ENCODE assay signal across 23 cellular contexts in the genomic region with DNA sequence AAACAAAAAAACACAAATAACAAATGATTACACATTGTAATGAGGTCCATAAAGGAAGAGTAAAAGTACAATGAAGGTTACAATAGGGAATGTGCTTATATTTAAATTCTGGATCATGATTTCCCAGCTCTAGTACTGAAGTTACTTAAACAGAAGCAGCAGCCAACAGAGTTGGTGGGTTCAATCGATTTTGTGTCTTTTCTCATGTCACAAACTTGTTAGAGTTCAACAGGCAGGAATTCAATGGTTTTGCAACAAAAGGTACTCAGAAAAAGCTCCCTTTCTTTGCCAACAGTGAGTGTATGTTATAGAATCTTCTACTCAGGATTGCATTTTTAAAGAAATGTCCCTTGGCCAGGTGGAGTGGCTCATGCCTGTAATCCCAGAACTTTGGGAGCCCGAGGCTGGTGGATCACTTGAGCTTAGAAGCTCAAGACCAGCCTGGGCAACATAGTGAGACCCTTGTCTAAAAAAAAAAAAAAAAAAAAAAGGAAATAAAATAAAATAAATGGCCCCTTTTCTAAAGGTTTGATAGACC. TPM values are rescaled to one million over a fixed set of nuclear protein-coding genes. Genes with fewer than 3 reads are reported as not detected.
A peak's percentile ranks its signal among the peaks of the same experiment; 100 is the strongest.
DNase-seq lines count a peak whose midpoint lies in the region; ATAC-seq, FAIRE-seq and TF ChIP-seq lines count a peak whose summit lies in the region.
"Had no signal": no experiment of that assay in that cellular context is flagged by ENCODE, and none has a peak within 500 bp of the region (broad histone marks: within the 10 kb centered on the region; RNA-seq: fewer than 3 reads in every experiment).

No MANE protein-coding gene starts in this region.

- 64% methylated on average over 2 of the region's 2 CpGs for WGBS in K562 (ENCODE audit: insufficient coverage, low coverage, missing lambda C conversion rate)

- DNase-seq in activated naive CD4-positive, alpha-beta T cell treated with Interleukin-2 at 50 U/mL for 16 hours, result no peak
- DNase-seq in HuH-7.5 (ENCODE audit: low spot score) (peak; percentile 21), K562 (ENCODE audit: extremely low read depth in 1 of 4, low spot score in 3 of 4) (no peak), immature natural killer cell (no peak), DMS53 (lab: John Stamatoyannopoulos, UW) (no peak)
- DNase-seq in stimulated activated naive B cell treated with anti-CD40 and anti-IgM and Interleukin-4, amounts not matched to agents 10 μg/mL and 1 μg/mL and 100 μg/mL, for 72 hours, result no peak
- DNase-seq: cerebellar nuclear complex, H9, left ventricle myocardium inferior, NCI-H446, NCI-H774, occipital lobe, upper lobe of left lung had no signal

- peak overlapping the region; percentile 5 for H3K27ac Mint-ChIP-seq in activated naive CD4-positive, alpha-beta T cell treated with anti-CD3 and anti-CD28 coated beads, Interleukin-2, amount 50 U/mL, for 24 hours
- peak overlapping the region; percentile 93 for H3K27ac Mint-ChIP-seq in stimulated activated naive B cell treated with anti-CD40 and anti-IgM and Interleukin-4, amounts not matched to agents 10 μg/mL and 1 μg/mL and 100 μg/mL, for 72 hours
- no peak overlapping the region for H3K27ac Mint-ChIP-seq in immature natural killer cell
- H3K27ac Mint-ChIP-seq: brain, H9 had no signal

- H3K9ac ChIP-seq in K562 (ENCODE audit: insufficient read depth in 1 of 2, low read depth in 2 of 2, low read length in 2 of 2), result peak overlapping the region in 1 of 2 experiments; percentile 9; a peak in 1 of 4 replicates
- H3K9ac ChIP-seq: BLaER1 had no signal

- H3K9me1 ChIP-seq in K562 (ENCODE audit: control insufficient read depth, insufficient read depth, low read length), result no peaks in the 10 kb centered on the region

- peaks cover 8% of the 10 kb centered on the region for H3K36me3 ChIP-seq in K562 (ENCODE audit: control insufficient read depth, insufficient read depth, low read length)
- H3K36me3 ChIP-seq: BLaER1, left ventricle myocardium inferior, upper lobe of left lung had no signal

- no peaks in the 10 kb centered on the region for H3K27me3 Mint-ChIP-seq in activated naive CD4-positive, alpha-beta T cell treated with anti-CD3 and anti-CD28 coated beads, Interleukin-2, amount 50 U/mL, for 24 hours
- H3K27me3 Mint-ChIP-seq in stimulated activated naive B cell treated with anti-CD40 and anti-IgM and Interleukin-4, amounts not matched to agents 10 μg/mL and 1 μg/mL and 100 μg/mL, for 72 hours, result no peaks in the 10 kb centered on the region
- H3K27me3 Mint-ChIP-seq in immature natural killer cell (ENCODE audit: low read depth in 3 of 3), result peaks cover 0 to 4% (median 0%) of the 10 kb centered on the region in 3 donors
- H3K27me3 Mint-ChIP-seq: brain had no signal

- H2AFZ ChIP-seq in K562 (ENCODE audit: low read depth, low read length), result no peak overlapping the region

- TF ChIP-seq POLR2A in K562 (conservative IDR thresholded peaks at IDR 0.05), result no peak

- H3K4me3 Mint-ChIP-seq in activated naive CD4-positive, alpha-beta T cell treated with anti-CD3 and anti-CD28 coated beads, Interleukin-2, amount 50 U/mL, for 24 hours, result peak overlapping the region; percentile 2
- peak overlapping the region; percentile 14 to 51 for H3K4me3 Mint-ChIP-seq in stimulated activated naive B cell treated with anti-CD40 and anti-IgM and Interleukin-4, amounts not matched to agents 10 μg/mL and 1 μg/mL and 100 μg/mL, for 72 hours
- H3K4me3 Mint-ChIP-seq in immature natural killer cell, result no peak overlapping the region
- H3K4me3 Mint-ChIP-seq: brain, H9, mesothelial cell of epicardium had no signal

- ATAC-seq in K562 (no peak), HG03196 (IDR thresholded peaks at IDR 0.05; ENCODE audit: unreplicated experiment) (no peak)
- no peak for ATAC-seq in stimulated activated naive B cell treated with anti-CD40 and anti-IgM and Interleukin-4, amounts not matched to agents 10 μg/mL and 1 μg/mL and 100 μg/mL, for 72 hours (replicated peaks)

- no peaks in the 10 kb centered on the region for H3K9me3 ChIP-seq in K562 (replicated peaks; ENCODE audit: control insufficient read depth, insufficient read depth, low read depth, low read length)
- H3K9me3 ChIP-seq: BLaER1, left ventricle myocardium inferior, upper lobe of left lung had no signal

- TF ChIP-seq RAD21 in K562 (CRISPR knock-in tag; conservative IDR thresholded peaks at IDR 0.05 in 1 of 2, IDR thresholded peaks at IDR 0.05 in 1 of 2), result no peak

- no peaks in the 10 kb centered on the region for H3K9me3 Mint-ChIP-seq in activated naive CD4-positive, alpha-beta T cell treated with anti-CD3 and anti-CD28 coated beads, Interleukin-2, amount 50 U/mL, for 24 hours
- peaks cover 4 to 5% of the 10 kb centered on the region in 2 donors for H3K9me3 Mint-ChIP-seq in stimulated activated naive B cell treated with anti-CD40 and anti-IgM and Interleukin-4, amounts not matched to agents 10 μg/mL and 1 μg/mL and 100 μg/mL, for 72 hours
- no peaks in the 10 kb centered on the region for H3K9me3 Mint-ChIP-seq in immature natural killer cell
- H3K9me3 Mint-ChIP-seq: H9; mesothelial cell of epicardium; naive thymus-derived CD4-positive, alpha-beta T cell had no signal

- H3K79me2 ChIP-seq in K562 (ENCODE audit: control insufficient read depth, insufficient read depth, low read length), result peaks cover 84% of the 10 kb centered on the region

- H3K4me3 ChIP-seq in K562, result no peak overlapping the region
- H3K4me3 ChIP-seq: BLaER1, left ventricle myocardium inferior, upper lobe of left lung had no signal

- TF ChIP-seq EP300 in K562 (IDR thresholded peaks at IDR 0.05; ENCODE audit: low read length), result no peak

- in situ Hi-C loops in K562 (cut with MboI), result no loop called here

- H4K20me1 ChIP-seq in K562 (replicated peaks; ENCODE audit: control insufficient read depth, insufficient read depth, low read length), result no peaks in the 10 kb centered on the region
- H4K20me1 ChIP-seq: BLaER1 had no signal

- no peaks in the 10 kb centered on the region for H3K27me3 ChIP-seq in K562 (ENCODE audit: control insufficient read depth in 2 of 2, insufficient read depth in 2 of 2, low read length in 2 of 2)
- H3K27me3 ChIP-seq: BLaER1, upper lobe of left lung had no signal

- peak overlapping the region; percentile 78; the same call in 1 of the 3 replicates for H3K27ac ChIP-seq in K562 (ENCODE audit: extremely low read depth, low read depth, low read length)
- H3K27ac ChIP-seq: BLaER1, left ventricle myocardium inferior, RWPE1 had no signal

- intact Hi-C loops in K562 (cut with micrococcal nuclease), result no loop called here

- peaks cover 3% of the 10 kb centered on the region for H3K36me3 Mint-ChIP-seq in activated naive CD4-positive, alpha-beta T cell treated with anti-CD3 and anti-CD28 coated beads, Interleukin-2, amount 50 U/mL, for 24 hours
- H3K36me3 Mint-ChIP-seq in stimulated activated naive B cell treated with anti-CD40 and anti-IgM and Interleukin-4, amounts not matched to agents 10 μg/mL and 1 μg/mL and 100 μg/mL, for 72 hours, result peaks cover 8 to 24% of the 10 kb centered on the region in 2 donors
- no peaks in the 10 kb centered on the region for H3K36me3 Mint-ChIP-seq in immature natural killer cell
- H3K36me3 Mint-ChIP-seq: brain, mesothelial cell of epicardium had no signal

- POLR2A ChIA-PET in K562 (lab: Yijun Ruan, JAX), result interaction anchor here (0.6 to 3.6 kb wide), 13 partner anchors 8 to 115 kb away, joined by 3 to 22 read pairs (median 5); no protein-coding TSS in a partner anchor

- FAIRE-seq in K562 (lab: Jason Lieb, UNC), result no peak
- FAIRE-seq: islet of Langerhans had no signal

- CTCF ChIA-PET in K562 (lab: Yijun Ruan, JAX; ENCODE audit: low intra/inter-chr PET ratio), result no interaction called here

- peaks cover 67% of the 10 kb centered on the region for H3K4me1 Mint-ChIP-seq in activated naive CD4-positive, alpha-beta T cell treated with anti-CD3 and anti-CD28 coated beads, Interleukin-2, amount 50 U/mL, for 24 hours
- peaks cover 49 to 85% of the 10 kb centered on the region in 2 donors for H3K4me1 Mint-ChIP-seq in stimulated activated naive B cell treated with anti-CD40 and anti-IgM and Interleukin-4, amounts not matched to agents 10 μg/mL and 1 μg/mL and 100 μg/mL, for 72 hours
- no peaks in the 10 kb centered on the region for H3K4me1 Mint-ChIP-seq in immature natural killer cell
- H3K4me1 Mint-ChIP-seq: brain had no signal

- peaks cover 16 to 67% of the 10 kb centered on the region in 2 experiments for H3K4me1 ChIP-seq in K562 (replicated peaks in 1 of 2; ENCODE audit: control insufficient read depth in 2 of 2, insufficient read depth in 2 of 2, low read length in 2 of 2)

- H3K4me2 ChIP-seq in K562 (ENCODE audit: insufficient read depth, low read length), result no peak overlapping the region

- no peak for TF ChIP-seq CTCF in K562 (IDR thresholded peaks at IDR 0.05 in 2 of 3, conservative IDR thresholded peaks at IDR 0.05 in 1 of 3; ENCODE audit: insufficient read depth in 2 of 3, low read depth in 1 of 3, low read length in 3 of 3)

- BruUV-seq in K562 (replicated peaks; lab: Mats Ljungman, UMichigan), result no TSS peak

TF ChIP-seq in K562, 482 proteins besides CTCF, POLR2A, EP300 and RAD21 (continues in another document):
- TF ChIP-seq TCF7 (IDR thresholded peaks at IDR 0.05; ENCODE audit: borderline replicate concordance) (no peak), ZNF584 (CRISPR knock-in tag; IDR thresholded peaks at IDR 0.05; ENCODE audit: low read depth) (no peak), ZNF707 (CRISPR knock-in tag; conservative IDR thresholded peaks at IDR 0.05) (no peak), RFX7 (CRISPR knock-in tag; IDR thresholded peaks at IDR 0.05) (no peak)

RNA-seq across cellular contexts. Expression of gene IL6, which starts 29.6 kb away (rescaled TPM):
- total RNA-seq in K562 (2011; cell fraction: chromatin; rRNA removed; ENCODE audit: low replicate concordance), result 5.2 and 5.4 TPM in 2 replicates
- 2.2 and 6.7 TPM in 2 replicates for total RNA-seq in K562 (2011; cell fraction: nucleolus; rRNA removed)
- total RNA-seq in K562 (2011; cell fraction: nucleoplasm; rRNA removed), result 1.9 and 7.3 TPM in 2 replicates
- total RNA-seq in K562 (2014; rRNA removed) (1.1 and 1.2 TPM in 2 replicates), K562 (2014; rRNA removed; fragmentation: Illumina TruSeq; extraction: Trizol) (1.3 and 1.5 TPM in 2 replicates), K562 (2015; rRNA removed; fragmentation: Illumina TruSeq; extraction: Trizol) (0.68 and 0.76 TPM in 2 replicates), K562 (2021) (0.94 and 1.5 TPM in 2 replicates)
- polyA plus RNA-seq in K562 (2011; rRNA removed) (1.2 and 1.6 TPM in 2 replicates), K562 (2014; fragmentation: Illumina TruSeq; extraction: Trizol) (2.0 and 2.2 TPM in 2 replicates), K562 (2014; fragmentation: Nextera tagmentation; extraction: Ambion mirVana) (1 to 10 TPM; 1.5 to 2.9 TPM), K562 (2014; rRNA removed) (1.2 and 2.2 TPM in 2 replicates), immature natural killer cell (not detected)
- polyA plus RNA-seq in K562 (2011; cell fraction: cytosol; rRNA removed), result 0.48 and 0.63 TPM in 2 replicates
- 3.0 and 4.2 TPM in 2 replicates for polyA plus RNA-seq in K562 (2011; cell fraction: nucleus; rRNA removed)
- polyA plus RNA-seq in K562 (2012), result 1.1 and 2.5 TPM in 2 replicates
- polyA minus RNA-seq in K562 (2011; rRNA and poly(A)+ RNA removed), result 0.57 and 1.1 TPM in 2 replicates
- 1.4 and 1.5 TPM in 2 replicates for polyA minus RNA-seq in K562 (2011; cell fraction: cytosol; rRNA and poly(A)+ RNA removed)
- 2.4 TPM in 2 replicates for polyA minus RNA-seq in K562 (2011; cell fraction: nucleus; rRNA and poly(A)+ RNA removed)
- total RNA-seq: LHCN-M2, occipital lobe, OCI-LY7 had no signal

Comparison
In these comparisons a context has a peak if more than half of its experiments do, and no peak if none do; other contexts are left out.
1. H3K27ac Mint-ChIP-seq: peak in activated naive CD4-positive, alpha-beta T cell treated with anti-CD3 and anti-CD28 coated beads, Interleukin-2, amount 50 U/mL, for 24 hours (single experiment) and stimulated activated naive B cell treated with anti-CD40 and anti-IgM and Interleukin-4, amounts not matched to agents 10 μg/mL and 1 μg/mL and 100 μg/mL, for 72 hours (single experiment); none in immature natural killer cell (0 of 6).
2. H3K4me3 Mint-ChIP-seq: peak in activated naive CD4-positive, alpha-beta T cell treated with anti-CD3 and anti-CD28 coated beads, Interleukin-2, amount 50 U/mL, for 24 hours (single experiment) and stimulated activated naive B cell treated with anti-CD40 and anti-IgM and Interleukin-4, amounts not matched to agents 10 μg/mL and 1 μg/mL and 100 μg/mL, for 72 hours (2 of 2); none in immature natural killer cell (0 of 5).